ENCODE assay signal across 8 cellular contexts in the genomic region with DNA sequence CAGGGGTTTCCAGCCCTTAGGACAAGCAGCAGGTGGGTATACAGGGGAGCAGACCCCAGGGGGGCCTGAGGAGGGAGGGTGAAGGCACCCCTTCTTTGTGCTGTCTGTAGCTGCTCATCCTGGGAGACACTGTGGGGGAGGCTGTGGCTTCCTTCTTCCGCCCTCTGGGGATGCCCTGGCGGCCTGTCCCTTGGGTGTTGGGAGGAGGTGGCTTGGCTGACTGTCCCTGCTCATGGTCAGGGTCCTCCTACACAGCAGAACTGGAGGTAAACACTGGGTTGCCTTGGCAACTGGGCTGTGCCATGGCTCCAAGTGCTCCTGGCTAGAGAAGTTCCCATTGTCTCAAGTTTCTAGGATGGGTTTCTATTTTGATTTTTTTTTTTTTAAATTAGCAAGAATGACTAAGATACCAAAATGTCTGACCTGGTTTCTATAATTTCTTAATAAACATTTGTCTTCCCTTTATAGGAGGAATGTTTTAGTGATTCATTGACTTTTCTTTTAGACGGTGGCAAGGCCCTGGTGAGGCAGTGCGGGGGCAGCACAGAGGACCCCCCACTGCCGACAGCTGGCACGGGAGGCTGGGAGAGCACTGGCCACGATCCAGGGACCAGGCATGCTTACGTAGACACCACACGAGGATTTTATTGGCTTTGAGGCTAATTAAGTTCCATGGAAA. TPM values are rescaled to one million over a fixed set of nuclear protein-coding genes. Genes with fewer than 3 reads are reported as not detected.
A peak's percentile ranks its signal among the peaks of the same experiment; 100 is the strongest.
DNase-seq lines count a peak whose midpoint lies in the region; ATAC-seq and TF ChIP-seq lines count a peak whose summit lies in the region.

No MANE protein-coding gene starts in this region.

- DNase-seq in DMS79 treated with DMSO at 0.1 percent for 48 hours (lab: John Stamatoyannopoulos, UW) (peak; percentile 59), Kasumi-1 (lab: John Stamatoyannopoulos, UW) (peak; percentile 21 to 46), foreskin fibroblast (peak; percentile 69 to 70), trophoblast cell (peak in 1 of 2 donors; percentile 52), hippocampal formation (lab: John Stamatoyannopoulos, UW) (no peak), T-helper 9 cell (no peak)
- peak; percentile 59 to 69 for DNase-seq in activated CD4-positive, alpha-beta T cell treated with anti-CD3 and anti-CD28 coated beads, Interleukin-2, amount 50 U/mL, for 48 hours

- H2BK12ac ChIP-seq in trophoblast cell (ENCODE audit: low read length), result no peak overlapping the region

- H4K12ac ChIP-seq in trophoblast cell (ENCODE audit: low read depth, low read length), result no peak overlapping the region

- H3K79me2 ChIP-seq in trophoblast cell (ENCODE audit: control insufficient read depth, insufficient read depth, low read length, poor library complexity), result peaks cover 21% of the 10 kb centered on the region

- peaks cover 19 to 23% of the 10 kb centered on the region in 2 experiments for H3K4me1 ChIP-seq in trophoblast cell (ENCODE audit: control insufficient read depth in 1 of 2, insufficient read depth in 2 of 2, low read length in 2 of 2)

- peaks cover 0 to 10% of the 10 kb centered on the region in 2 experiments for H3K36me3 ChIP-seq in trophoblast cell (ENCODE audit: control insufficient read depth in 1 of 2, insufficient read depth in 2 of 2, low read length in 2 of 2)

- ATAC-seq in GM21390 (IDR thresholded peaks at IDR 0.05; ENCODE audit: unreplicated experiment), result peak; percentile 34

- no peak overlapping the region for H2BK120ac ChIP-seq in trophoblast cell (ENCODE audit: insufficient read depth, low read length, poor library complexity)

- H2BK5ac ChIP-seq in trophoblast cell (ENCODE audit: low read depth, low read length, poor library complexity), result no peak overlapping the region

- no peaks in the 10 kb centered on the region for H3K79me1 ChIP-seq in trophoblast cell (ENCODE audit: low read length)

- H3K23ac ChIP-seq in trophoblast cell (ENCODE audit: low read length), result no peak overlapping the region

- WGBS in trophoblast cell (ENCODE audit: extremely low coverage, insufficient coverage, insufficient read length), result no CpG with 5 or more reads among the region's 9 CpGs

- no peak overlapping the region for H4K8ac ChIP-seq in trophoblast cell (ENCODE audit: low read depth, low read length)

- no peak overlapping the region for H3K9ac ChIP-seq in trophoblast cell (ENCODE audit: low read length)

- H4K91ac ChIP-seq in trophoblast cell (ENCODE audit: low read depth, low read length), result no peak overlapping the region

- H3K14ac ChIP-seq in trophoblast cell (ENCODE audit: low read length), result no peak overlapping the region

- no peak overlapping the region for H3K27ac ChIP-seq in trophoblast cell (ENCODE audit: low read depth, low read length)

- H3K9me3 ChIP-seq in trophoblast cell (ENCODE audit: insufficient read depth, low read depth, low read length), result no peaks in the 10 kb centered on the region

- no peak overlapping the region for H3K18ac ChIP-seq in trophoblast cell (ENCODE audit: low read length)

- no peaks in the 10 kb centered on the region for H3K27me3 ChIP-seq in trophoblast cell (ENCODE audit: insufficient read depth, low read length)

- no peak for TF ChIP-seq CTCF in foreskin fibroblast (IDR thresholded peaks at IDR 0.05; ENCODE audit: low read depth, low read length)

- H2AK5ac ChIP-seq in trophoblast cell (ENCODE audit: low read length), result no peak overlapping the region

- no peak overlapping the region for H3K4me3 ChIP-seq in foreskin fibroblast (ENCODE audit: low read depth in 1 of 2, low read length in 2 of 2)
- H3K4me3 ChIP-seq in trophoblast cell (ENCODE audit: low read depth, low read length), result no peak overlapping the region

- H3K4ac ChIP-seq in trophoblast cell (ENCODE audit: low read depth, low read length), result peak overlapping the region; percentile 56

- H3K4me2 ChIP-seq in trophoblast cell (ENCODE audit: low read length), result no peak overlapping the region

- H2AFZ ChIP-seq in trophoblast cell (ENCODE audit: insufficient read depth, low read length, poor library complexity), result no peak overlapping the region

RNA-seq across cellular contexts. Expression of gene KLF13, which starts 12.4 kb away (rescaled TPM):
- polyA plus RNA-seq in trophoblast cell (2013), result 76.0 and 79.4 TPM in 2 replicates

Comparison
In these comparisons a context has a peak if more than half of its experiments do, and no peak if none do; other contexts are left out.
1. DNase-seq: peak in DMS79 treated with DMSO at 0.1 percent for 48 hours (single experiment), Kasumi-1 (2 of 2), activated CD4-positive, alpha-beta T cell treated with anti-CD3 and anti-CD28 coated beads, Interleukin-2, amount 50 U/mL, for 48 hours (2 of 2) and foreskin fibroblast (2 of 2); none in hippocampal formation (0 of 2) and T-helper 9 cell (single experiment).